In the genomic region with DNA sequence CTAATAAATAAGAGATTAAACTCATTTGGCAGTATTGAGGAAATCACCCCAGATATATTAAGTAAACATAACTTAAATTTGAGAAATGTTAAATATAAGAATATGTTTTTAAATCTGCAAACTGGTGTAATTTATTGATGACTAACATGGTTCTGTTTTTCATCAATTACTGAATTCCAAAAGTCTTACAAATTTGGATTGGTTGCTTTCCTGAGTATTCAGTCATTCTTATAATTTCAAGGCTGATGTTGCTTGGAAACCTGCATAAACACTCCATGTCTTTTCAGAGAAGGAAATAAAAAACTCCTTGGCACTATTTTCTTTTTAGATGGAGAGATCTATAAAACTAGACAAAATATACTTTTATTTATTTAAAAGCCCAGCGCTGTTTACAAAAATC, we compare ENCODE assay signal across 20 cellular contexts.
"Had no signal": no experiment of that assay in that cellular context is flagged by ENCODE, and none has a peak within 500 bp of the region (broad histone marks: within the 10 kb centered on the region; RNA-seq: fewer than 3 reads in every experiment).

No MANE protein-coding gene starts in this region.

- H3K4me3 ChIP-seq: body of pancreas, colonic mucosa, hepatocyte, left lung, transverse colon, vagina had no signal

- H3K27ac ChIP-seq: body of pancreas, colonic mucosa, hepatocyte, left lung, neutrophil, parathyroid adenoma, vagina had no signal

- H3K36me3 ChIP-seq: colonic mucosa, left lung, neutrophil, transverse colon, vagina had no signal

- ATAC-seq: activated CD4-positive, alpha-beta T cell treated with anti-CD3 and anti-CD28 coated beads for 36 hours; activated CD8-positive, alpha-beta memory T cell treated with anti-CD3 and anti-CD28 coated beads, Interleukin-2, amount 10 ng/mL, durations not matched to agents 7 days and 5 days; body of pancreas; left lung; natural killer cell; stimulated activated naive B cell treated with anti-CD40 and anti-IgM and Interleukin-4, amounts not matched to agents 10 μg/mL and 1 μg/mL and 100 μg/mL, for 72 hours; T-helper 17 cell had no signal

- H2AFZ ChIP-seq: hepatocyte, parathyroid adenoma had no signal

- DNase-seq: activated CD4-positive, alpha-beta memory T cell treated with anti-CD3 and anti-CD28 coated beads for 36 hours; activated CD4-positive, alpha-beta T cell treated with anti-CD3 and anti-CD28 coated beads for 36 hours; activated CD8-positive, alpha-beta memory T cell treated with anti-CD3 and anti-CD28 coated beads, Interleukin-2, amount 10 ng/mL, durations not matched to agents 7 days and 5 days; activated naive CD4-positive, alpha-beta T cell treated with anti-CD3 and anti-CD28 coated beads, Interleukin-2, amount 10 ng/mL, durations not matched to agents 7 days and 5 days; activated T-cell treated with anti-CD3 and anti-CD28 coated beads, Interleukin-2, amount 50 U/mL, for 1 hour; body of pancreas; central memory CD4-positive, alpha-beta T cell; colonic mucosa; left lung; natural killer cell; retina; stimulated activated CD4-positive, alpha-beta T cell treated with anti-CD3 and anti-CD28 coated beads, Interleukin-4, amount 100 ng/mL, for 1 hour; stimulated activated naive B cell treated with anti-CD40 and anti-IgM and Interleukin-4, amounts not matched to agents 10 μg/mL and 1 μg/mL and 100 μg/mL, for 72 hours; substantia nigra; T-helper 17 cell; transverse colon had no signal

- H3K9ac ChIP-seq: parathyroid adenoma had no signal

- H3K4me2 ChIP-seq: hepatocyte had no signal

- H3K27me3 ChIP-seq: body of pancreas, colonic mucosa, hepatocyte, left lung, neutrophil, transverse colon, vagina had no signal

- H3K79me2 ChIP-seq: hepatocyte, parathyroid adenoma had no signal

- H3K4me1 ChIP-seq: body of pancreas, colonic mucosa, left lung, parathyroid adenoma had no signal

- H3K9me3 ChIP-seq: body of pancreas, colonic mucosa, left lung, neutrophil, transverse colon, vagina had no signal
